ENCODE assay signal across 24 cellular contexts in the genomic region with DNA sequence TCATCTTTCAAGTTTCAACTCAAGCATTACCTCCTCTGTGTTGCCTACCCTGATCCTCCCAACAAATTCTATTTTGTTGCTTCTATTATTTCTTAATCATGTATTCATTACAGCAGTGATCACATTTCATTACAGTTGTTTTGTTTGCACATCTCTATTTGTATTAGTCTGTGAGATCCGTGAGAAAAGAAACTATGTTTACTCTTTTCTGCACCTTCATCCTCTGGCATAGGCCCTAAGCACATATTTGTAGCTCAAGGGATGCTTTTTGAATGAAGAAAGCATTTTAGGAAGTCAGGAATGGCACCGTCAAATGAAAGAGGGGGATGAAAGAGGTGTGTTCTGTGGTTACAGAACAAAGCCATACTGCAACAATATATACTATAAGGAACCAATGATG.
"Had no signal": no experiment of that assay in that cellular context is flagged by ENCODE, and none has a peak within 500 bp of the region (broad histone marks: within the 10 kb centered on the region; RNA-seq: fewer than 3 reads in every experiment).

No MANE protein-coding gene starts in this region.

- H3K4me1 ChIP-seq: colonic mucosa, esophagus squamous epithelium, foreskin keratinocyte, gastrocnemius medialis, gastroesophageal sphincter, heart left ventricle, heart right ventricle had no signal

- H3K27ac ChIP-seq: colonic mucosa, coronary artery, dorsolateral prefrontal cortex, epithelial cell of prostate, esophagus squamous epithelium, foreskin keratinocyte, gastrocnemius medialis, gastroesophageal sphincter, heart left ventricle, heart right ventricle had no signal

- H3K9me3 ChIP-seq: colonic mucosa, esophagus squamous epithelium, gastrocnemius medialis, gastroesophageal sphincter had no signal

- H3K9me3 Mint-ChIP-seq: endodermal cell had no signal

- H3K27me3 Mint-ChIP-seq: dendritic cell treated with granulocyte-macrophage colony-stimulating factor and Interleukin-4, amounts not matched to agents 40 ng/mL and 50 ng/mL, for 4 days; effector memory CD8-positive, alpha-beta T cell had no signal

- H3K4me3 Mint-ChIP-seq: dendritic cell treated with granulocyte-macrophage colony-stimulating factor and Interleukin-4, amounts not matched to agents 40 ng/mL and 50 ng/mL, for 4 days; effector memory CD8-positive, alpha-beta T cell; endodermal cell had no signal

- H3K27ac Mint-ChIP-seq: dendritic cell treated with granulocyte-macrophage colony-stimulating factor and Interleukin-4, amounts not matched to agents 40 ng/mL and 50 ng/mL, for 4 days; effector memory CD8-positive, alpha-beta T cell; endodermal cell had no signal

- ATAC-seq: effector memory CD8-positive, alpha-beta T cell; esophagus mucosa; foreskin keratinocyte; gastrocnemius medialis; gastroesophageal sphincter; heart left ventricle; heart right ventricle had no signal

- H3K36me3 ChIP-seq: colonic mucosa, esophagus squamous epithelium, gastrocnemius medialis, gastroesophageal sphincter, heart left ventricle, heart right ventricle had no signal

- H3K27me3 ChIP-seq: colonic mucosa, dorsolateral prefrontal cortex, esophagus squamous epithelium, foreskin keratinocyte, gastrocnemius medialis, gastroesophageal sphincter, heart left ventricle, heart right ventricle had no signal

- H3K4me3 ChIP-seq: colonic mucosa, coronary artery, dorsolateral prefrontal cortex, esophagus squamous epithelium, gastrocnemius medialis, gastroesophageal sphincter, heart left ventricle, heart right ventricle had no signal

- DNase-seq: colonic mucosa; cortex of kidney; dermis blood vessel endothelial cell; dorsolateral prefrontal cortex; effector CD4-positive, alpha-beta T cell; effector CD8-positive, alpha-beta T cell; effector memory CD4-positive, alpha-beta T cell; effector memory CD8-positive, alpha-beta T cell; endodermal cell; erythroblast; esophagus squamous epithelium; foreskin fibroblast; foreskin keratinocyte; foreskin melanocyte; gastrocnemius medialis; glutamatergic neuron; head of caudate nucleus; heart left ventricle; heart right ventricle had no signal
